Comparison of ENCODE assay signal across 1 cellular context in genomic region chr1:113091988-113092602, GRCh38.
TF ChIP-seq lines count a peak whose summit lies in the region.

No MANE protein-coding gene starts in this region.

TF ChIP-seq in WTC11, 78 proteins besides CTCF, POLR2A, EP300 and RAD21 (continued from another document):
- no peak for TF ChIP-seq ZNF425 (CRISPR knock-in tag; conservative IDR thresholded peaks at IDR 0.05)
- no peak for TF ChIP-seq TEAD4 (CRISPR knock-in tag; IDR thresholded peaks at IDR 0.05)
- no peak for TF ChIP-seq GRHL2 (CRISPR knock-in tag; IDR thresholded peaks at IDR 0.05; ENCODE audit: insufficient replicate concordance, severe bottlenecking)
- no peak for TF ChIP-seq JAZF1 (CRISPR knock-in tag; IDR thresholded peaks at IDR 0.05)
- TF ChIP-seq FOXP1 (CRISPR knock-in tag; IDR thresholded peaks at IDR 0.05; ENCODE audit: borderline replicate concordance): no peak
- TF ChIP-seq TCF7 (CRISPR knock-in tag; IDR thresholded peaks at IDR 0.05; ENCODE audit: low read depth): no peak
- TF ChIP-seq CBFB (CRISPR knock-in tag; IDR thresholded peaks at IDR 0.05; ENCODE audit: low read depth): no peak
- TF ChIP-seq, protein P1, sequence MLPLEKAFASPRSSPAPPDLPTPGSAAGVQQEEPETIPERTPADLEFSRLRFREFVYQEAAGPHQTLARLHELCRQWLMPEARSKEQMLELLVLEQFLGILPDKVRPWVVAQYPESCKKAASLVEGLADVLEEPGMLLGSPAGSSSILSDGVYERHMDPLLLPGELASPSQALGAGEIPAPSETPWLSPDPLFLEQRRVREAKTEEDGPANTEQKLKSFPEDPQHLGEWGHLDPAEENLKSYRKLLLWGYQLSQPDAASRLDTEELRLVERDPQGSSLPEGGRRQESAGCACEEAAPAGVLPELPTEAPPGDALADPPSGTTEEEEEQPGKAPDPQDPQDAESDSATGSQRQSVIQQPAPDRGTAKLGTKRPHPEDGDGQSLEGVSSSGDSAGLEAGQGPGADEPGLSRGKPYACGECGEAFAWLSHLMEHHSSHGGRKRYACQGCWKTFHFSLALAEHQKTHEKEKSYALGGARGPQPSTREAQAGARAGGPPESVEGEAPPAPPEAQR (CRISPR knock-in tag; IDR thresholded peaks at IDR 0.05): no peak
- TF ChIP-seq ESRRA (CRISPR knock-in tag; IDR thresholded peaks at IDR 0.05; ENCODE audit: borderline replicate concordance): no peak
- no peak for TF ChIP-seq OVOL2 (CRISPR knock-in tag; IDR thresholded peaks at IDR 0.05; ENCODE audit: borderline replicate concordance)
- TF ChIP-seq NR3C1 (CRISPR knock-in tag; conservative IDR thresholded peaks at IDR 0.05; ENCODE audit: low read depth): no peak
TF ChIP-seq in WTC11: peak in this region for 0.
